In the genomic region with DNA sequence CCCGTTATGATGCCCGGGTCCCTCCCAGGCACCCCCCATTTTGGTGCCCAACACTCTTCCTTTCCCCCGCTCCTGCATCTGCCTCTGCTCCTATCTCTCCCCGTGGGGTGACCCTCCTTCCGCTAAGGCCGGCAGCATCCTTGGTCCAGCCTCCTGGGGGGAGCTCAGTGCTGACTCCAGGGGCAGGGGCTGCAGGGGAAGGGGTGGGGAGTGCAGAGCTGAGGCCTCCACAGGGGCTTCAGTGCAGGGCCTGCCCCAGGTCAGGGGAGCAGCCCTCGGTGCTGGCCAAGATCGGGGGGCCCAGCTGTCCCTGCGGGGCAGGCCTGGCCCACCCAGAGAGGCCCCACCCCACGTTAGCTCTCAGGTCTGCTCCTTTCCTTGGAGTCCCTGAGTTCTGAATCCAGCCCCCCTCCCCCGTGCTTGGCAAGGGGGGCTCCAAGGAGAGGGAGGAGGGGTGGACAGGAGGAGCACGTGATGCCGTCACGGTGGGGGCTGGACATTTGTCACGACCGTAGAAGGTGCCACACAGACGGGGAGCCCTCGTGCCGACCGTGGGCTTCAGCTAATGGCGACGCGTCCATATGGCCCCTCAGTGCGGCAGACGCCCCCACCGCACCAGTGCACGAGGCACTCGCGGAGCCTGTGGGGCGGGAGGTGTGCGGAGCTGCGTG, we compare ENCODE assay signal across 22 cellular contexts.
"Had no signal": no experiment of that assay in that cellular context is flagged by ENCODE, and none has a peak within 500 bp of the region (broad histone marks: within the 10 kb centered on the region; RNA-seq: fewer than 3 reads in every experiment).

No MANE protein-coding gene starts in this region.

- H3K36me3 ChIP-seq: colonic mucosa, ovary, tibial nerve had no signal

- H3K27ac Mint-ChIP-seq: activated CD4-positive, alpha-beta T cell treated with anti-CD3 and anti-CD28 coated beads, Interleukin-2, amount 10 ng/mL, durations not matched to agents 24 days and 14 days; activated CD8-positive, alpha-beta T cell treated with anti-CD3 and anti-CD28 coated beads for 36 hours; activated T-helper 17 cell treated with anti-CD3 and anti-CD28 coated beads, Interleukin-2, amount 50 U/mL, for 72 hours; endodermal cell; memory B cell; naive thymus-derived CD4-positive, alpha-beta T cell; T-helper 1 cell treated with Interleukin-12 subunit alpha and Interleukin-12 subunit beta and Interleukin-4 antibody, amounts not matched to agents 30 μg/mL and 1 μg/mL, for 36 hours had no signal

- H3K9me3 ChIP-seq: colonic mucosa, ovary had no signal

- H3K9me3 Mint-ChIP-seq: activated CD4-positive, alpha-beta T cell treated with anti-CD3 and anti-CD28 coated beads, Interleukin-2, amount 10 ng/mL, durations not matched to agents 24 days and 14 days; activated CD8-positive, alpha-beta T cell treated with anti-CD3 and anti-CD28 coated beads for 36 hours; activated T-helper 17 cell treated with anti-CD3 and anti-CD28 coated beads, Interleukin-2, amount 50 U/mL, for 72 hours; memory B cell; T-helper 1 cell treated with Interleukin-12 subunit alpha and Interleukin-12 subunit beta and Interleukin-4 antibody, amounts not matched to agents 30 μg/mL and 1 μg/mL, for 36 hours had no signal

- H3K4me3 ChIP-seq: body of pancreas, colonic mucosa, ovary, tibial nerve had no signal

- DNase-seq: activated CD4-positive, alpha-beta T cell treated with anti-CD3 and anti-CD28 coated beads, Interleukin-2, amount 10 ng/mL, durations not matched to agents 24 days and 14 days; activated CD8-positive, alpha-beta T cell treated with anti-CD3 and anti-CD28 coated beads for 36 hours; activated naive CD4-positive, alpha-beta T cell; activated T-cell treated with anti-CD3 and anti-CD28 coated beads, Interleukin-2, amount 50 U/mL, for 1 hour; central memory CD4-positive, alpha-beta T cell; colonic mucosa; foreskin fibroblast; hippocampal formation; left colon; naive thymus-derived CD4-positive, alpha-beta T cell; stimulated activated CD4-positive, alpha-beta T cell treated with anti-CD3 and anti-CD28 coated beads, Interleukin-12 subunit alpha, Interleukin-12 subunit beta, amount 100 ng/mL, for 4 hours; stimulated activated CD4-positive, alpha-beta T cell treated with anti-CD3 and anti-CD28 coated beads, Interleukin-1b, Interleukin-23, amount 100 ng/mL, for 48 hours; stimulated activated CD8-positive, alpha-beta memory T cell treated with anti-CD3 and anti-CD28 coated beads, Interleukin-4, amount 100 ng/mL, for 48 hours; stimulated activated naive CD8-positive, alpha-beta T cell treated with anti-CD3 and anti-CD28 coated beads, Interleukin-15, Interleukin-2, amounts not matched to agents 100 U/mL and 50 U/mL, for 24 hours; substantia nigra had no signal

- ATAC-seq: activated CD8-positive, alpha-beta T cell treated with anti-CD3 and anti-CD28 coated beads for 36 hours; activated T-helper 17 cell treated with anti-CD3 and anti-CD28 coated beads, Interleukin-2, amount 50 U/mL, for 72 hours; body of pancreas; left colon; naive thymus-derived CD4-positive, alpha-beta T cell; stimulated activated naive CD8-positive, alpha-beta T cell treated with anti-CD3 and anti-CD28 coated beads, Interleukin-15, Interleukin-2, amounts not matched to agents 100 U/mL and 50 U/mL, for 24 hours had no signal

- H3K4me1 Mint-ChIP-seq: activated CD4-positive, alpha-beta T cell treated with anti-CD3 and anti-CD28 coated beads, Interleukin-2, amount 10 ng/mL, durations not matched to agents 24 days and 14 days; activated T-helper 17 cell treated with anti-CD3 and anti-CD28 coated beads, Interleukin-2, amount 50 U/mL, for 72 hours; endodermal cell; naive thymus-derived CD4-positive, alpha-beta T cell had no signal

- H3K4me3 Mint-ChIP-seq: activated CD4-positive, alpha-beta T cell treated with anti-CD3 and anti-CD28 coated beads, Interleukin-2, amount 10 ng/mL, durations not matched to agents 24 days and 14 days; activated CD8-positive, alpha-beta T cell treated with anti-CD3 and anti-CD28 coated beads for 36 hours; activated T-helper 17 cell treated with anti-CD3 and anti-CD28 coated beads, Interleukin-2, amount 50 U/mL, for 72 hours; endodermal cell; memory B cell; naive thymus-derived CD4-positive, alpha-beta T cell; T-helper 1 cell treated with Interleukin-12 subunit alpha and Interleukin-12 subunit beta and Interleukin-4 antibody, amounts not matched to agents 30 μg/mL and 1 μg/mL, for 36 hours had no signal

- H3K4me1 ChIP-seq: colonic mucosa, tibial nerve had no signal

- H3K36me3 Mint-ChIP-seq: memory B cell had no signal
